14 cellular contexts compared by ENCODE assay signal in genomic region chr11:122803306-122803705, GRCh38. TPM values are rescaled to one million over a fixed set of nuclear protein-coding genes. Genes with fewer than 3 reads are reported as not detected.
DNase-seq lines count a peak whose midpoint lies in the region; ATAC-seq, FAIRE-seq and TF ChIP-seq lines count a peak whose summit lies in the region.
"Had no signal": no experiment of that assay in that cellular context is flagged by ENCODE, and none has a peak within 500 bp of the region (broad histone marks: within the 10 kb centered on the region; RNA-seq: fewer than 3 reads in every experiment).

No MANE protein-coding gene starts in this region.

- no peak for TF ChIP-seq POLR2A in H1 (IDR thresholded peaks at IDR 0.05; ENCODE audit: control extremely low read depth in 1 of 2, low read depth in 2 of 2, low read length in 2 of 2)
- TF ChIP-seq POLR2A in erythroblast (IDR thresholded peaks at IDR 0.05; ENCODE audit: low read length), result no peak

- H3K18ac ChIP-seq in H1 (ENCODE audit: extremely low read depth, low read length), result no peak overlapping the region

- BruUV-seq in Caco-2 (replicated peaks; lab: Mats Ljungman, UMichigan), result no TSS peak

- H2BK120ac ChIP-seq in H1 (replicated peaks; ENCODE audit: low read depth, low read length), result no peak overlapping the region

- H3K4ac ChIP-seq in H1 (replicated peaks; ENCODE audit: insufficient read length, low read depth, low read length), result no peak overlapping the region

- peak overlapping the region; percentile 46 for H3K27ac Mint-ChIP-seq in Caco-2 (ENCODE audit: unreplicated experiment)

- no peak overlapping the region for H4K8ac ChIP-seq in H1 (ENCODE audit: extremely low read depth, insufficient read depth, low read length)

- H2BK12ac ChIP-seq in H1 (ENCODE audit: low read depth, low read length), result no peak overlapping the region

- H3K9me3 ChIP-seq in Caco-2 (no peaks in the 10 kb centered on the region), H1 (ENCODE audit: insufficient read depth in 2 of 2, low read depth in 1 of 2, low read length in 1 of 2) (no peaks in the 10 kb centered on the region), left ventricle myocardium inferior (replicated peaks) (no peaks in the 10 kb centered on the region)
- H3K9me3 ChIP-seq: gastrocnemius medialis, mucosa of descending colon, upper lobe of right lung had no signal

- H3K27me3 ChIP-seq in Caco-2 (replicated peaks; ENCODE audit: control insufficient read depth, insufficient read depth, low read length) (no peaks in the 10 kb centered on the region), H1 (replicated peaks in 1 of 4; ENCODE audit: control insufficient read depth in 3 of 4, extremely low read depth in 1 of 4, insufficient read depth in 3 of 4, low read length in 3 of 4) (no peaks in the 10 kb centered on the region), left ventricle myocardium inferior (ENCODE audit: low read depth) (no peaks in the 10 kb centered on the region)
- H3K27me3 ChIP-seq: gastrocnemius medialis, upper lobe of right lung had no signal

- no peak overlapping the region for H3K23ac ChIP-seq in H1 (ENCODE audit: insufficient read length)

- no peak for TF ChIP-seq EP300 in H1 (IDR thresholded peaks at IDR 0.05; ENCODE audit: borderline replicate concordance in 1 of 2, low read depth in 2 of 2, low read length in 2 of 2)

- no peak overlapping the region for H3K56ac ChIP-seq in H1 (replicated peaks; ENCODE audit: insufficient read length, low read depth, low read length)

- H3K14ac ChIP-seq in H1 (ENCODE audit: insufficient read length), result no peak overlapping the region

- no peak overlapping the region for H4K91ac ChIP-seq in H1 (replicated peaks; ENCODE audit: insufficient read length, low read length)

- FAIRE-seq in RCC 7860 (lab: Jason Lieb, UNC) (no peak), H1 (lab: Jason Lieb, UNC) (no peak)
- FAIRE-seq: K562 had no signal

- H2BK15ac ChIP-seq in H1 (ENCODE audit: low read length), result no peak overlapping the region

- H4K20me1 ChIP-seq in H1 (replicated peaks in 1 of 2; ENCODE audit: control insufficient read depth in 1 of 2, insufficient read depth in 2 of 2, low read length in 2 of 2), result no peaks in the 10 kb centered on the region

- H3K79me2 ChIP-seq in H1 (ENCODE audit: control insufficient read depth in 1 of 2, insufficient read depth in 2 of 2, low read length in 2 of 2), result no peaks in the 10 kb centered on the region

- 0 out of 2 replicates have a peak overlapping the region, but pooled peaks have one; percentile 4 for H2BK5ac ChIP-seq in H1 (ENCODE audit: low read depth, low read length)

- no peaks in the 10 kb centered on the region for H3K23me2 ChIP-seq in H1 (ENCODE audit: low read depth, low read length)

- H3K4me1 Mint-ChIP-seq in Caco-2 (ENCODE audit: low read depth, unreplicated experiment), result no peaks in the 10 kb centered on the region

- TF ChIP-seq RAD21 in H1 (IDR thresholded peaks at IDR 0.05 in 1 of 2, conservative IDR thresholded peaks at IDR 0.05 in 1 of 2; ENCODE audit: low read depth in 2 of 2, low read length in 2 of 2), result no peak

- no peaks in the 10 kb centered on the region for H3K27me3 Mint-ChIP-seq in Caco-2 (ENCODE audit: insufficient read depth, unreplicated experiment)

- H3K27ac ChIP-seq in H1 (ENCODE audit: low read depth, low read length) (no peak overlapping the region), left ventricle myocardium inferior (replicated peaks) (no peak overlapping the region)
- H3K27ac ChIP-seq: gastrocnemius medialis, upper lobe of right lung had no signal

- ATAC-seq in omental fat pad (ENCODE audit: low FRiP score) (peak; percentile 50), HG03280 (IDR thresholded peaks at IDR 0.05; ENCODE audit: unreplicated experiment) (no peak)
- ATAC-seq: gastrocnemius medialis, K562, mucosa of descending colon, upper lobe of right lung had no signal

- H3K4me1 ChIP-seq in Caco-2, result no peaks in the 10 kb centered on the region
- peaks cover 0 to 3% (median 0%) of the 10 kb centered on the region in 4 experiments; a peak in 4 of 7 replicates for H3K4me1 ChIP-seq in H1 (replicated peaks in 1 of 4; ENCODE audit: control insufficient read depth in 3 of 4, insufficient read depth in 4 of 4, low read length in 3 of 4)
- peaks cover 9% of the 10 kb centered on the region for H3K4me1 ChIP-seq in left ventricle myocardium inferior

- H2BK20ac ChIP-seq in H1 (ENCODE audit: low read length), result no peak overlapping the region

- H2AFZ ChIP-seq in H1 (ENCODE audit: low read length), result no peak overlapping the region

- 78% methylated on average over 2 of the region's 2 CpGs; no CpG with 5 or more reads in 1 of the 2 experiments for WGBS in H1 (ENCODE audit: extremely low coverage in 1 of 2, insufficient coverage in 1 of 2, insufficient read length in 1 of 2, insufficient replicate concordance in 2 of 2, low coverage in 1 of 2, low lambda C conversion rate in 2 of 2, missing lambda C conversion rate in 1 of 2), 2 experiments

- H2AK5ac ChIP-seq in H1 (ENCODE audit: low read depth, low read length), result no peak overlapping the region

- intact Hi-C loops in Caco-2 (cut with micrococcal nuclease; ENCODE audit: unreplicated experiment) (no loop called here), left ventricle myocardium inferior (cut with micrococcal nuclease) (no loop called here)

- H4K5ac ChIP-seq in H1 (ENCODE audit: insufficient read length, low read depth, low read length), result no peak overlapping the region

- H3K79me1 ChIP-seq in H1 (ENCODE audit: low read depth, low read length), result no peaks in the 10 kb centered on the region

- H3K4me3 Mint-ChIP-seq in Caco-2 (ENCODE audit: unreplicated experiment), result no peak overlapping the region

- CTCF ChIA-PET in Caco-2 (lab: Charles Lee) (no interaction called here), H1 (lab: Charles Lee; ENCODE audit: partially characterized antibody) (interaction anchor here (0.8 to 2.4 kb wide), 4 partner anchors 10 to 63 kb away, joined by 3 to 9 read pairs (median 4); no protein-coding TSS in a partner anchor)

- no peak overlapping the region for H3K4me2 ChIP-seq in H1 (ENCODE audit: insufficient read depth in 1 of 2, low read depth in 2 of 2, low read length in 2 of 2)

- TF ChIP-seq CTCF in Caco-2 (IDR thresholded peaks at IDR 0.05; ENCODE audit: insufficient read depth in 1 of 2, low read depth in 1 of 2, low read length in 1 of 2, severe bottlenecking in 1 of 2, unreplicated experiment in 1 of 2) (no peak), H1 (IDR thresholded peaks at IDR 0.05; ENCODE audit: control extremely low read depth in 1 of 3, insufficient read depth in 1 of 3, low read depth in 1 of 3, low read length in 3 of 3) (no peak), omental fat pad (IDR thresholded peaks at IDR 0.05) (no peak), left ventricle myocardium inferior (IDR thresholded peaks at IDR 0.05; ENCODE audit: borderline replicate concordance) (no peak)

- no peaks in the 10 kb centered on the region for H3K9me3 Mint-ChIP-seq in Caco-2 (ENCODE audit: unreplicated experiment)

- no peak overlapping the region for H3K4me3 ChIP-seq in Caco-2 (ENCODE audit: low read depth, low read length)
- no peak overlapping the region for H3K4me3 ChIP-seq in H1 (ENCODE audit: extremely low read depth in 1 of 4, insufficient read depth in 2 of 4, low read depth in 3 of 4, low read length in 4 of 4)
- H3K4me3 ChIP-seq in left ventricle myocardium inferior, result no peak overlapping the region
- H3K4me3 ChIP-seq: gastrocnemius medialis, K562, mucosa of descending colon, upper lobe of right lung had no signal

- H3K36me3 Mint-ChIP-seq in Caco-2 (ENCODE audit: insufficient read depth, unreplicated experiment), result peaks cover 7% of the 10 kb centered on the region

- H3K36me3 ChIP-seq in Caco-2 (ENCODE audit: control insufficient read depth, insufficient read depth, low read length) (no peaks in the 10 kb centered on the region), H1 (ENCODE audit: control insufficient read depth in 2 of 4, insufficient read depth in 4 of 4, low read length in 3 of 4) (no peaks in the 10 kb centered on the region), left ventricle myocardium inferior (peaks cover 18% of the 10 kb centered on the region)
- H3K36me3 ChIP-seq: gastrocnemius medialis had no signal

- no peak for DNase-seq in Caco-2
- DNase-seq in RCC 7860 (ENCODE audit: low spot score), result peak; percentile 31
- no peak for DNase-seq in H1 (ENCODE audit: low read depth in 1 of 2, low spot score in 2 of 2)
- DNase-seq in omental fat pad (ENCODE audit: low spot score), result no peak
- no peak for DNase-seq in erythroblast (lab: John Stamatoyannopoulos, UW)
- no peak for DNase-seq in left ventricle myocardium inferior
- no peak for DNase-seq in stimulated activated CD4-positive, alpha-beta T cell treated with anti-CD3 and anti-CD28 coated beads, Interleukin-12 subunit alpha, Interleukin-12 subunit beta, amount 100 ng/mL, for 4 hours
- DNase-seq: DMS53; gastrocnemius medialis; mucosa of descending colon; stimulated activated CD4-positive, alpha-beta T cell treated with anti-CD3 and anti-CD28 coated beads, Interleukin-1b, Interleukin-23, amount 100 ng/mL, for 48 hours; upper lobe of right lung had no signal

- POLR2A ChIA-PET in Caco-2 (lab: Charles Lee), result no interaction called here
- POLR2A ChIA-PET in H1 (lab: Charles Lee; ENCODE audit: partially characterized antibody), result no interaction called here

- H3K9ac ChIP-seq in H1 (replicated peaks in 1 of 4; ENCODE audit: extremely low read depth in 1 of 4, low read depth in 3 of 4, low read length in 3 of 4), result no peak overlapping the region

TF ChIP-seq in H1, 55 proteins besides CTCF, POLR2A, EP300 and RAD21 (continues in another document):
- TF ChIP-seq SRF (IDR thresholded peaks at IDR 0.05; ENCODE audit: low read depth, low read length) (no peak), EGR1 (IDR thresholded peaks at IDR 0.05; ENCODE audit: borderline replicate concordance, low read depth, low read length) (no peak)

RNA-seq across cellular contexts. Expression of gene CRTAM, which starts 35.0 kb away (rescaled TPM):
- total RNA-seq in Caco-2 (2022), result not detected in 2 replicates
- total RNA-seq in H1 (2021; fragmentation: NEBNext Ultra II Directional; extraction: Animal tissue kit (Norgen Biotek cat#: 25700)), result not detected in 2 replicates
- not detected in 2 replicates for polyA plus RNA-seq in H1 (2011; rRNA removed)
- not detected for polyA plus RNA-seq in H1 (2011; cell fraction: cytosol; rRNA removed)
- not detected for polyA plus RNA-seq in H1 (2011; cell fraction: nucleus; rRNA removed)
- polyA plus RNA-seq in H1 (2012, experiment 1 of 2), result not detected in 4 replicates
- not detected for polyA plus RNA-seq in H1 (2012, experiment 2 of 2)
- 0.26 TPM for polyA plus RNA-seq in H1 (2013, experiment 1 of 2)
- 0.33 TPM for polyA plus RNA-seq in H1 (2013, experiment 2 of 2)
- not detected in 2 replicates for polyA minus RNA-seq in H1 (2011; rRNA and poly(A)+ RNA removed)
- polyA minus RNA-seq in H1 (2011; cell fraction: cytosol; rRNA and poly(A)+ RNA removed), result not detected
- polyA minus RNA-seq in H1 (2011; cell fraction: nucleus; rRNA and poly(A)+ RNA removed), result not detected
- total RNA-seq in omental fat pad, result 1 to 10 TPM in 2 of 4 donors, under 1 TPM in 1, not detected in 1; 0.38 to 2.6 (median 1.1) TPM
- not detected for total RNA-seq in left ventricle myocardium inferior
- total RNA-seq: K562 had no signal
- polyA plus RNA-seq: K562 had no signal
